Comparison of ENCODE assay signal across 16 cellular contexts in the genomic region with DNA sequence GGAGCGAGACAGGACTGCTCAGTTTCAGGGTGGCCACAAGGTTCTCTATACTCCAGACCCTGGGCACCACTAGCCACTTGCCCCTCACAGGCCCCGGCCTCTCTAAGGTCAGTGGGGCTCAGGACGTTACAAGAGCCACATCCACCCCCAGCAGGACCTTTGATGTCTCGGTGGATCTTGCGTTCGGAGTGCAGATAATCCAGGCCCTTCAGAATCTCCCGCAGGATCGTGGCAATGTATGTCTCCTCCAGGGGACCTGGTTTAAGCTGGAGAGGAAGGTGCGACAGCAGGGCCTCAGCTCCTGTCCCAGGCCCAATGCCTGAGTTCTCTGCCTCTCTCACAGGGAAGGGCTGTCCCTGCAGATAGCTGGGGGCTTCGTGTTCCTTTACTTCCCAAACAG. TPM values are rescaled to one million over a fixed set of nuclear protein-coding genes. Genes with fewer than 3 reads are reported as not detected.
DNase-seq lines count a peak whose midpoint lies in the region; ATAC-seq and TF ChIP-seq lines count a peak whose summit lies in the region.
"Had no signal": no experiment of that assay in that cellular context is flagged by ENCODE, and none has a peak within 500 bp of the region (broad histone marks: within the 10 kb centered on the region; RNA-seq: fewer than 3 reads in every experiment).

No MANE protein-coding gene starts in this region.

- in situ Hi-C loops in gastrocnemius medialis (cut with MboI; ENCODE audit: low sequenced_read_pairs in 4 of 4): no loop called here

- intact Hi-C loops in lower lobe of right lung (cut with DNase I) (no loop called here), gastrocnemius medialis (cut with DNase I; ENCODE audit: low total_unique reads) (no loop called here)

- H3K4me3 ChIP-seq in H7 (ENCODE audit: insufficient read depth, low read depth, low read length) (no peak overlapping the region), SK-N-MC (no peak overlapping the region), lower lobe of right lung (no peak overlapping the region), gastrocnemius medialis (no peak overlapping the region), MM.1S (ENCODE audit: low read length) (no peak overlapping the region)
- H3K4me3 ChIP-seq: A549, BLaER1 had no signal

- no peak for TF ChIP-seq CTCF in lower lobe of right lung (IDR thresholded peaks at IDR 0.05)
- TF ChIP-seq CTCF in gastrocnemius medialis (IDR thresholded peaks at IDR 0.05 in 4 of 5, conservative IDR thresholded peaks at IDR 0.05 in 1 of 5): no peak
- TF ChIP-seq CTCF in MM.1S (IDR thresholded peaks at IDR 0.05; ENCODE audit: low read length): no peak
- no peak for TF ChIP-seq CTCF in nephron progenitor cell (IDR thresholded peaks at IDR 0.05)

- peaks cover 10% of the 10 kb centered on the region for H3K36me3 Mint-ChIP-seq in nephron progenitor cell (ENCODE audit: low read depth)

- no peaks in the 10 kb centered on the region for H3K27me3 Mint-ChIP-seq in nephron progenitor cell (ENCODE audit: low read depth, poor library complexity)
- H3K27me3 Mint-ChIP-seq: CD8-positive, alpha-beta memory T cell had no signal

- H3K4me3 Mint-ChIP-seq in nephron progenitor cell: no peak overlapping the region
- H3K4me3 Mint-ChIP-seq: CD8-positive, alpha-beta memory T cell had no signal

- H3K27ac ChIP-seq in SK-N-MC (peak overlapping the region; percentile 36; the same call in 1 of the 2 replicates), lower lobe of right lung (no peak overlapping the region), gastrocnemius medialis (peak overlapping the region; percentile 93 to 98 (median 96)), MM.1S (ENCODE audit: low read length) (no peak overlapping the region)
- H3K27ac ChIP-seq: A549, BLaER1, HL-60 had no signal

- ATAC-seq in lower lobe of right lung (no peak), gastrocnemius medialis (no peak), HG02840 (IDR thresholded peaks at IDR 0.05; ENCODE audit: low FRiP score, unreplicated experiment) (no peak), GM18517 (IDR thresholded peaks at IDR 0.05; ENCODE audit: unreplicated experiment) (no peak)
- ATAC-seq: A549 had no signal

- H3K36me3 ChIP-seq in H7 (replicated peaks; ENCODE audit: control insufficient read depth, insufficient read depth, low read length): peaks cover 24% of the 10 kb centered on the region
- peaks cover 25% of the 10 kb centered on the region; the same call in 1 of the 2 replicates for H3K36me3 ChIP-seq in SK-N-MC (ENCODE audit: insufficient read depth, low read length)
- H3K36me3 ChIP-seq in lower lobe of right lung: peaks cover 62% of the 10 kb centered on the region
- peaks cover 0 to 53% of the 10 kb centered on the region in 2 donors for H3K36me3 ChIP-seq in gastrocnemius medialis
- H3K36me3 ChIP-seq in MM.1S (replicated peaks; ENCODE audit: insufficient read depth, low read length): no peaks in the 10 kb centered on the region

- H2AFZ ChIP-seq in MM.1S (ENCODE audit: low read length): no peak overlapping the region

- H3K4me2 ChIP-seq in MM.1S (ENCODE audit: low read depth, low read length): no peak overlapping the region
- H3K4me2 ChIP-seq: A549, BLaER1 had no signal

- H3F3A ChIP-seq in MM.1S (ENCODE audit: insufficient read depth, low read length): no peaks in the 10 kb centered on the region

- H3K27me3 ChIP-seq in H7 (ENCODE audit: control insufficient read depth, insufficient read depth, low read length): no peaks in the 10 kb centered on the region
- no peaks in the 10 kb centered on the region for H3K27me3 ChIP-seq in lower lobe of right lung (ENCODE audit: low read depth)
- H3K27me3 ChIP-seq in gastrocnemius medialis: no peaks in the 10 kb centered on the region
- H3K27me3 ChIP-seq in MM.1S (replicated peaks; ENCODE audit: insufficient read depth, low read length): no peaks in the 10 kb centered on the region
- H3K27me3 ChIP-seq: BLaER1 had no signal

- no peaks in the 10 kb centered on the region for H3K9me2 ChIP-seq in MM.1S (replicated peaks; ENCODE audit: insufficient read depth, low read length)

- H4K20me1 ChIP-seq in MM.1S (ENCODE audit: insufficient read depth, low read length): no peaks in the 10 kb centered on the region

- H3K4me1 ChIP-seq in lower lobe of right lung: no peaks in the 10 kb centered on the region
- peaks cover 54 to 58% of the 10 kb centered on the region in 2 donors for H3K4me1 ChIP-seq in gastrocnemius medialis
- H3K4me1 ChIP-seq in MM.1S (ENCODE audit: low read length): no peaks in the 10 kb centered on the region
- H3K4me1 ChIP-seq: A549, Caco-2 had no signal

- TF ChIP-seq POLR2A in gastrocnemius medialis (IDR thresholded peaks at IDR 0.05): no peak

- DNase-seq in H7 (peak; percentile 43), SK-N-MC (ENCODE audit: low read depth, low spot score) (no peak), lower lobe of right lung (peak; percentile 12), gastrocnemius medialis (no peak), MM.1S (no peak), nephron progenitor cell (no peak)
- DNase-seq: Caco-2; CD8-positive, alpha-beta memory T cell; DND-41; GF-D8; KBM-7 had no signal

- H3K9ac ChIP-seq in SK-N-MC (ENCODE audit: insufficient read length) (no peak overlapping the region), MM.1S (ENCODE audit: low read length) (no peak overlapping the region)
- H3K9ac ChIP-seq: BLaER1 had no signal

- H3K9me3 ChIP-seq in SK-N-MC (ENCODE audit: low read depth, low read length): no peaks in the 10 kb centered on the region
- H3K9me3 ChIP-seq in lower lobe of right lung: no peaks in the 10 kb centered on the region
- H3K9me3 ChIP-seq in gastrocnemius medialis: no peaks in the 10 kb centered on the region
- no peaks in the 10 kb centered on the region for H3K9me3 ChIP-seq in MM.1S (replicated peaks; ENCODE audit: insufficient read depth, low read length)
- H3K9me3 ChIP-seq: A549, BLaER1, Caco-2 had no signal

- H3K9me3 Mint-ChIP-seq in nephron progenitor cell: no peaks in the 10 kb centered on the region
- H3K9me3 Mint-ChIP-seq: CD8-positive, alpha-beta memory T cell had no signal

- H3K27ac Mint-ChIP-seq in nephron progenitor cell: no peak overlapping the region
- H3K27ac Mint-ChIP-seq: CD8-positive, alpha-beta memory T cell had no signal

- no peaks in the 10 kb centered on the region for H3K79me2 ChIP-seq in MM.1S (ENCODE audit: low read length)

- H3K4me1 Mint-ChIP-seq in nephron progenitor cell: peaks cover 12% of the 10 kb centered on the region

RNA-seq across cellular contexts. Expression of a gene that starts 8.4 kb away (rescaled TPM):
- total RNA-seq in H7 (2014; rRNA removed; shearing (Covaris generic)): 353 and 443 TPM in 2 replicates
- 125 TPM for total RNA-seq in lower lobe of right lung
- 100 to 1,000 TPM; 407 to 555 (median 524) TPM for total RNA-seq in gastrocnemius medialis

RNA-seq across cellular contexts. Expression of a gene that starts 58.5 kb away (rescaled TPM):
- 59.5 and 61.6 TPM in 2 replicates for total RNA-seq in H7 (2014; rRNA removed; shearing (Covaris generic))
- total RNA-seq in lower lobe of right lung: 44.2 TPM
- total RNA-seq in gastrocnemius medialis: 1 to 10 TPM in 3 of 4 donors, under 1 TPM in 1; 0.92 to 4.7 (median 2.3) TPM
- total RNA-seq: CD8-positive, alpha-beta memory T cell had no signal

Comparison
In these comparisons a context has a peak if more than half of its experiments do, and no peak if none do; other contexts are left out.
1. DNase-seq: peak in H7 (single experiment) and lower lobe of right lung (single experiment); none in SK-N-MC (single experiment), gastrocnemius medialis (0 of 2), MM.1S (single experiment) and nephron progenitor cell (single experiment).
2. H3K27ac ChIP-seq: peak in SK-N-MC (single experiment) and gastrocnemius medialis (4 of 4); none in lower lobe of right lung (single experiment) and MM.1S (single experiment).